24 cellular contexts compared by ENCODE assay signal in genomic region chr4:152269448-152270191, GRCh38.
"Had no signal": no experiment of that assay in that cellular context is flagged by ENCODE, and none has a peak within 500 bp of the region (broad histone marks: within the 10 kb centered on the region; RNA-seq: fewer than 3 reads in every experiment).

No MANE protein-coding gene starts in this region.

- H3K36me3 ChIP-seq: esophagus squamous epithelium, lower lobe of right lung, ovary, stomach, thoracic aorta, tibial nerve, upper lobe of left lung had no signal

- DNase-seq: dermis blood vessel endothelial cell; effector memory CD4-positive, alpha-beta T cell; esophagus squamous epithelium; foreskin melanocyte; hypothalamus; immature natural killer cell; islet precursor cell; left ventricle myocardium superior; lower lobe of right lung; mucosa of descending colon; naive thymus-derived CD4-positive, alpha-beta T cell; ovary; psoas muscle; retina; stimulated activated CD4-positive, alpha-beta T cell treated with anti-CD3 and anti-CD28 coated beads, Interleukin-2, amount 100 ng/mL, for 24 hours; stimulated activated CD4-positive, alpha-beta T cell treated with anti-CD3 and anti-CD28 coated beads, Interleukin-4, amount 100 ng/mL, for 24 hours; stimulated activated naive CD4-positive, alpha-beta T cell treated with Interleukin-2 at 50 U/mL for 16 hours; stomach; upper lobe of left lung had no signal

- ATAC-seq: left ventricle myocardium superior; lower lobe of right lung; mucosa of descending colon; naive thymus-derived CD4-positive, alpha-beta T cell; psoas muscle; sciatic nerve; stimulated activated effector memory CD8-positive, alpha-beta T cell treated with anti-CD3 and anti-CD28 coated beads, Interleukin-12 subunit alpha, Interleukin-12 subunit beta, amount 100 ng/mL, for 72 hours had no signal

- H3K4me3 ChIP-seq: coronary artery, esophagus squamous epithelium, lower lobe of right lung, mucosa of descending colon, ovary, psoas muscle, stomach, thoracic aorta, tibial nerve, upper lobe of left lung had no signal

- H3K4me1 ChIP-seq: lower lobe of right lung, psoas muscle, tibial nerve, upper lobe of left lung had no signal

- H3K27me3 ChIP-seq: esophagus squamous epithelium, ovary, stomach, tibial nerve, upper lobe of left lung had no signal

- H3K27ac ChIP-seq: coronary artery, esophagus squamous epithelium, lower lobe of right lung, ovary, psoas muscle, stomach, thoracic aorta, tibial nerve, upper lobe of left lung had no signal

- H3K9me3 ChIP-seq: esophagus squamous epithelium, lower lobe of right lung, mucosa of descending colon, ovary, psoas muscle, stomach, thoracic aorta, tibial nerve, upper lobe of left lung had no signal
